23 cellular contexts compared by ENCODE assay signal in genomic region chr1:226950316-226950715, GRCh38.
"Had no signal": no experiment of that assay in that cellular context is flagged by ENCODE, and none has a peak within 500 bp of the region (broad histone marks: within the 10 kb centered on the region; RNA-seq: fewer than 3 reads in every experiment).

No MANE protein-coding gene starts in this region.

- H3K27ac ChIP-seq: RWPE1, SJSA1 had no signal

- H3K27me3 ChIP-seq: breast epithelium, Peyer's patch, SJSA1 had no signal

- H3K36me3 ChIP-seq: breast epithelium, Peyer's patch, SJSA1 had no signal

- H3K4me3 ChIP-seq: breast epithelium, Peyer's patch, SJSA1 had no signal

- DNase-seq: activated CD4-positive, alpha-beta T cell treated with anti-CD3 and anti-CD28 coated beads for 48 hours; activated CD4-positive, alpha-beta T cell treated with anti-CD3 and anti-CD28 coated beads, Interleukin-2, amount 50 U/mL, for 4 hours; activated CD4-positive, CD25-positive, alpha-beta regulatory T cell treated with anti-CD3 and anti-CD28 coated beads, Interleukin-2, amount 50 U/mL, for 72 hours; activated CD8-positive, alpha-beta memory T cell treated with anti-CD3 and anti-CD28 coated beads, Interleukin-2, amount 50 U/mL, for 48 hours; activated CD8-positive, alpha-beta T cell treated with anti-CD3 and anti-CD28 coated beads, Interleukin-2, amount 10 ng/mL, durations not matched to agents 7 days and 5 days; activated naive CD4-positive, alpha-beta T cell treated with anti-CD3 and anti-CD28 coated beads, Interleukin-2, amount 10 ng/mL, durations not matched to agents 7 days and 5 days; activated naive CD8-positive, alpha-beta T cell treated with anti-CD3 and anti-CD28 coated beads, Interleukin-2, amount 10 ng/mL, durations not matched to agents 7 days and 5 days; activated T-cell treated with anti-CD3 and anti-CD28 coated beads, Interleukin-2, amount 50 U/mL, for 24 hours; aorta; caudate nucleus; KG1; NCI-H1048; NCI-H146; NCI-H187 treated with DMSO at 0.1 percent for 48 hours; NCI-H2081 treated with DMSO at 0.1 percent for 48 hours; NCI-H446; NCI-H524; Peyer's patch; SHP77 had no signal

- H3K4me1 ChIP-seq: breast epithelium had no signal

- ATAC-seq: activated CD8-positive, alpha-beta T cell treated with anti-CD3 and anti-CD28 coated beads, Interleukin-2, amount 10 ng/mL, durations not matched to agents 7 days and 5 days; WTC11 had no signal

- H3K9me3 ChIP-seq: Peyer's patch, SJSA1 had no signal
